Comparison of ENCODE assay signal across 8 cellular contexts in genomic region chr1:48777219-48777895, GRCh38. TPM values are rescaled to one million over a fixed set of nuclear protein-coding genes. Genes with fewer than 3 reads are reported as not detected.
DNase-seq lines count a peak whose midpoint lies in the region; ATAC-seq and TF ChIP-seq lines count a peak whose summit lies in the region.

No MANE protein-coding gene starts in this region.

- H3K4me1 ChIP-seq in BE2C, result no peaks in the 10 kb centered on the region
- no peaks in the 10 kb centered on the region for H3K4me1 ChIP-seq in MM.1S (ENCODE audit: low read length)
- peaks cover 0 to 12% of the 10 kb centered on the region in 2 donors for H3K4me1 ChIP-seq in naive thymus-derived CD4-positive, alpha-beta T cell (ENCODE audit: control insufficient read depth in 2 of 2, insufficient read depth in 2 of 2, low read length in 2 of 2)

- no peak overlapping the region for H3K9ac ChIP-seq in MM.1S (ENCODE audit: low read length)

- CTCF ChIA-PET in naive thymus-derived CD4-positive, alpha-beta T cell (lab: Charles Lee), result no interaction called here

- intact Hi-C loops in naive thymus-derived CD4-positive, alpha-beta T cell (cut with micrococcal nuclease), result loop anchor here (2.0 to 5.0 kb wide), 3 partner anchors 305 to 1443 kb away; partner anchors contain the start of gene SPATA6 (in 2 of the 2)

- H3K9me3 ChIP-seq in BE2C, result no peaks in the 10 kb centered on the region
- H3K9me3 ChIP-seq in MM.1S (replicated peaks; ENCODE audit: insufficient read depth, low read length), result no peaks in the 10 kb centered on the region
- no peaks in the 10 kb centered on the region for H3K9me3 ChIP-seq in naive thymus-derived CD4-positive, alpha-beta T cell (ENCODE audit: control insufficient read depth in 2 of 3, low read length in 3 of 3)

- no peak for ATAC-seq in naive thymus-derived CD4-positive, alpha-beta T cell
- ATAC-seq in HG02588 (IDR thresholded peaks at IDR 0.05; ENCODE audit: unreplicated experiment) (no peak), HG03108 (IDR thresholded peaks at IDR 0.05; ENCODE audit: unreplicated experiment) (no peak), GM18517 (IDR thresholded peaks at IDR 0.05; ENCODE audit: unreplicated experiment) (no peak)

- H3K4me1 Mint-ChIP-seq in naive thymus-derived CD4-positive, alpha-beta T cell, result peaks cover 24 to 55% (median 51%) of the 10 kb centered on the region in 7 donors

- H3K36me3 ChIP-seq in BE2C (no peaks in the 10 kb centered on the region), MM.1S (replicated peaks; ENCODE audit: insufficient read depth, low read length) (no peaks in the 10 kb centered on the region)
- H3K36me3 ChIP-seq in naive thymus-derived CD4-positive, alpha-beta T cell (ENCODE audit: control insufficient read depth in 2 of 3, insufficient read depth in 3 of 3, low read length in 3 of 3), result peaks cover 0 to 5% (median 0%) of the 10 kb centered on the region in 3 experiments

- DNase-seq in BE2C (peak; percentile 8), MM.1S (no peak), ecto neural progenitor cell (ENCODE audit: low spot score) (peak; percentile 55), foreskin fibroblast (no peak)
- DNase-seq in naive thymus-derived CD4-positive, alpha-beta T cell, result no peak

- H3K27me3 ChIP-seq in BE2C (no peaks in the 10 kb centered on the region), MM.1S (replicated peaks; ENCODE audit: insufficient read depth, low read length) (no peaks in the 10 kb centered on the region)
- H3K27me3 ChIP-seq in naive thymus-derived CD4-positive, alpha-beta T cell (ENCODE audit: control insufficient read depth in 2 of 2, insufficient read depth in 2 of 2, low read length in 2 of 2), result no peaks in the 10 kb centered on the region

- peaks cover 0 to 4% (median 0%) of the 10 kb centered on the region in 5 donors for H3K27me3 Mint-ChIP-seq in naive thymus-derived CD4-positive, alpha-beta T cell

- H3K36me3 Mint-ChIP-seq in naive thymus-derived CD4-positive, alpha-beta T cell, result peaks cover 0 to 5% (median 1%) of the 10 kb centered on the region in 5 donors

- H3K9me3 Mint-ChIP-seq in naive thymus-derived CD4-positive, alpha-beta T cell, result peaks cover 0 to 2% (median 0%) of the 10 kb centered on the region in 11 donors

- H3K79me2 ChIP-seq in MM.1S (ENCODE audit: low read length), result no peaks in the 10 kb centered on the region

- no peaks in the 10 kb centered on the region for H3K9me2 ChIP-seq in MM.1S (replicated peaks; ENCODE audit: insufficient read depth, low read length)

- no peak overlapping the region for H2AFZ ChIP-seq in MM.1S (ENCODE audit: low read length)

- TF ChIP-seq CTCF in BE2C (IDR thresholded peaks at IDR 0.05; ENCODE audit: low read depth, low read length), result no peak
- no peak for TF ChIP-seq CTCF in MM.1S (IDR thresholded peaks at IDR 0.05; ENCODE audit: low read length)
- no peak for TF ChIP-seq CTCF in foreskin fibroblast (IDR thresholded peaks at IDR 0.05; ENCODE audit: low read depth, low read length)

- peak overlapping the region; percentile 64 to 96 (median 89) for H3K27ac Mint-ChIP-seq in naive thymus-derived CD4-positive, alpha-beta T cell

- H4K20me1 ChIP-seq in MM.1S (ENCODE audit: insufficient read depth, low read length), result no peaks in the 10 kb centered on the region

- H3F3A ChIP-seq in MM.1S (ENCODE audit: insufficient read depth, low read length), result no peaks in the 10 kb centered on the region

- H3K4me2 ChIP-seq in MM.1S (ENCODE audit: low read depth, low read length), result peak overlapping the region; percentile 50

- peak overlapping the region; percentile 66 for H3K4me3 ChIP-seq in BE2C (ENCODE audit: low read depth, low read length)
- peak overlapping the region; percentile 50; the same call in 1 of the 2 replicates for H3K4me3 ChIP-seq in MM.1S (ENCODE audit: low read length)
- H3K4me3 ChIP-seq in naive thymus-derived CD4-positive, alpha-beta T cell (ENCODE audit: low read length), result peak overlapping the region; percentile 83
- peak overlapping the region in 1 of 2 donors; percentile 68 for H3K4me3 ChIP-seq in foreskin fibroblast (ENCODE audit: low read depth in 1 of 2, low read length in 2 of 2)

- peak overlapping the region; percentile 90 to 100 (median 94) for H3K4me3 Mint-ChIP-seq in naive thymus-derived CD4-positive, alpha-beta T cell

- no peak overlapping the region for H3K27ac ChIP-seq in MM.1S (ENCODE audit: low read length)
- peak overlapping the region; percentile 77 for H3K27ac ChIP-seq in naive thymus-derived CD4-positive, alpha-beta T cell (ENCODE audit: low read depth, low read length)

- POLR2A ChIA-PET in naive thymus-derived CD4-positive, alpha-beta T cell (lab: Charles Lee), result no interaction called here

RNA-seq across cellular contexts. Expression of gene BEND5, which starts 0.7 kb away (rescaled TPM):
- polyA plus RNA-seq in BE2C (2012; ENCODE audit: insufficient read depth, insufficient read length, low read depth), result 6.9 TPM
- 10 to 100 TPM in 2 of 5 experiments, 1 to 10 TPM in 3; 5.6 to 12.6 (median 9.9) TPM for total RNA-seq in naive thymus-derived CD4-positive, alpha-beta T cell
- 1 to 10 TPM; 3.6 to 8.4 TPM for polyA plus RNA-seq in naive thymus-derived CD4-positive, alpha-beta T cell

Comparison
In these comparisons a context has a peak if more than half of its experiments do, and no peak if none do; other contexts are left out.
1. DNase-seq: peak in BE2C (single experiment) and ecto neural progenitor cell (single experiment); none in MM.1S (single experiment), naive thymus-derived CD4-positive, alpha-beta T cell (0 of 9) and foreskin fibroblast (0 of 2).